Comparison of ENCODE assay signal across 13 cellular contexts in the genomic region with DNA sequence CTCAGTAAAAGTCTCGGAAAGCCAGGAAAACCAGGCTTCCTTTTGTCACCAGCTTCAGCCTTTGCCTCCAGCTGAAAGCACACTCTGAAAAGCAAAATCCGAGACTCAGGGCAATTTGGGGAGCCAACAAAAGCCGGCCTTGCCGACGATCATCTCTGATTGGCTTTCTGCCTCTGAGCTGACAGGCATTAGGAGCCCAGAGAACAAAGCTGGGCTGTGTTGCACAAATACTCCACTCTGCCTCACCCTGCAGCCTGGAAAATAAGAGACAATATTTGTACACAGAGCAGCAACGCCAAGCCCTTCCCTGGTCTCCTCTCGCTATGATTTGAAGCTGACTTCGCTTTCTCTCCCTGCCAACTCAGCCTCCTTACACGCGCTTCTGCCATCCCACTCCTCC.
DNase-seq lines count a peak whose midpoint lies in the region; ATAC-seq lines count a peak whose summit lies in the region.
"Had no signal": no experiment of that assay in that cellular context is flagged by ENCODE, and none has a peak within 500 bp of the region (broad histone marks: within the 10 kb centered on the region; RNA-seq: fewer than 3 reads in every experiment).

No MANE protein-coding gene starts in this region.

- no peaks in the 10 kb centered on the region for H3K36me3 ChIP-seq in NT2/D1 (ENCODE audit: insufficient read depth, insufficient read length, low read length)
- H3K36me3 ChIP-seq in HAP-1 (replicated peaks), result no peaks in the 10 kb centered on the region
- H3K36me3 ChIP-seq: BLaER1 had no signal

- DNase-seq in NCI-H1092 (lab: John Stamatoyannopoulos, UW) (peak; percentile 69), NT2/D1 (ENCODE audit: low read depth, low spot score) (no peak), hippocampal formation (lab: John Stamatoyannopoulos, UW) (peak; percentile 50 to 60), putamen (ENCODE audit: low spot score) (peak; percentile 82), COR-L47 (lab: John Stamatoyannopoulos, UW) (no peak), HAP-1 (ENCODE audit: low spot score in 2 of 2) (no peak)
- DNase-seq: activated CD4-positive, alpha-beta T cell treated with anti-CD3 and anti-CD28 coated beads, Interleukin-2, amount 50 U/mL, for 1 hour; EL; NCI-H146; psoas muscle; SHP77 treated with DMSO at 0.1 percent for 48 hours had no signal

- H3K9me3 ChIP-seq in NT2/D1 (ENCODE audit: insufficient read depth, low read length) (no peaks in the 10 kb centered on the region), HAP-1 (no peaks in the 10 kb centered on the region)
- H3K9me3 ChIP-seq: BLaER1, psoas muscle had no signal

- peaks cover 21% of the 10 kb centered on the region for H3K4me1 ChIP-seq in NT2/D1 (ENCODE audit: insufficient read depth, insufficient read length)
- H3K4me1 ChIP-seq in HAP-1, result no peaks in the 10 kb centered on the region
- H3K4me1 ChIP-seq: BLaER1, psoas muscle had no signal

- ATAC-seq in HG02571 (IDR thresholded peaks at IDR 0.05; ENCODE audit: unreplicated experiment), result no peak
- ATAC-seq: psoas muscle had no signal

- H3K27me3 ChIP-seq in NT2/D1 (ENCODE audit: insufficient read depth, insufficient read length) (peaks cover 32% of the 10 kb centered on the region), HAP-1 (ENCODE audit: low read depth) (no peaks in the 10 kb centered on the region)

- in situ Hi-C loops in HAP-1 (cut with MboI; ENCODE audit: low sequenced_read_pairs), result no loop called here

- peak overlapping the region; percentile 46 for H3K9ac ChIP-seq in NT2/D1 (ENCODE audit: insufficient read length, low read depth)
- H3K9ac ChIP-seq: BLaER1 had no signal

- H3K4me3 ChIP-seq in NT2/D1 (ENCODE audit: insufficient read length, low read depth) (peak overlapping the region; percentile 5), HAP-1 (no peak overlapping the region)
- H3K4me3 ChIP-seq: BLaER1, psoas muscle had no signal

Comparison
In these comparisons a context has a peak if more than half of its experiments do, and no peak if none do; other contexts are left out.
1. DNase-seq: peak in NCI-H1092 (single experiment), hippocampal formation (2 of 2) and putamen (single experiment); none in NT2/D1 (single experiment), COR-L47 (single experiment) and HAP-1 (0 of 2).